8 cellular contexts compared by ENCODE assay signal in the genomic region with DNA sequence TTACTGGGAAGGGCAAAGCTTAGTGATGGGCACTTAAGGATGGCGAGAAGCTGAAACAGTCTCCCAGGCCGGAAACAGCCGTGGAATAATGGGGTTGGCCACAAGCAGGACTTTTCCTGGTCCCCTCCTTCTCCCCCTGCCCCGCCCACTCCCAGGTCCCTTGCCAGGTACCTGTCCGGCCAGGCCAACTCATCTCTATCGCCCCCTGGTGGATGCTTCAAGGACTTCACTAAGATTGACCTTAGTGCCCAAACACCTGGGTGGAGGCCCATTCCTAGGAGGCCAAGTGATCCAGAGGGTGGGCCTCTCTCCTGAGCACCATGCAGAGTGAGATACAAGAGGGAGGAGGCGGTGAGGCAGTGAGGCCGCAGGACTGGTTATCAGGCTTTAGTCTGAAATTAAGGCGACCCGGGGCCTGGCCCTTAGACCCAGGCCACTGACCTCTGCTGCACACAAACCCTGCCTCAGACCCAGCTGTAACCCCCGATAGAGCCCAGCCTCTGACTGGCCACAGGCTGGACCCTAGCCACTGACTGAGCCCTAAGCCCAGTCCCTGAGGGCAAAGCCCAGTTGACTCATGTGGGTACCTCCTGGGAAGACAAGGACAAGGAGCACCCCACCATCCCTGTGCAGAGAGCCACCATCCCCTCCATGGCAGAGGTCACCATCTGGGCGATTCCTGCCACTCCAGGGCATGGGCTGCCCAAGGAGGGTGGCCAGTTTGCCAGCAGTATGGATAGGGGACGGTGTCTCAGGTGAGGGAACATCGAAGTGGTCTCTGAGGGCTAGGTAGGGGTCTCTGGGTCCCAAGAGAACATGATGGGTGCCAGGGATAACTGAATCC. TPM values are rescaled to one million over a fixed set of nuclear protein-coding genes. Genes with fewer than 3 reads are reported as not detected.
DNase-seq lines count a peak whose midpoint lies in the region; ATAC-seq, FAIRE-seq and TF ChIP-seq lines count a peak whose summit lies in the region.

No MANE protein-coding gene starts in this region.

- POLR2A ChIA-PET in AG04449 (lab: Yijun Ruan, JAX), result no interaction called here

- H3K4me3 ChIP-seq in AG04449 (ENCODE audit: low read depth, low read length) (no peak overlapping the region), fibroblast of the aortic adventitia (ENCODE audit: low read depth, low read length) (no peak overlapping the region), pancreas (no peak overlapping the region), aorta (ENCODE audit: low read length in 2 of 2) (no peak overlapping the region)

- DNase-seq in AG04449 (ENCODE audit: low read depth, low spot score) (no peak), NCI-H2029 treated with DMSO at 0.1 percent for 48 hours (lab: John Stamatoyannopoulos, UW) (peak; percentile 64), activated T-cell treated with anti-CD3 and anti-CD28 coated beads for 4 hours (peak; percentile 50), fibroblast of the aortic adventitia (ENCODE audit: low read depth) (peak; percentile 31), pancreas (peak; percentile 75 to 92 (median 85)), aorta (no peak), dedifferentiated amniotic fluid mesenchymal stem cell (ENCODE audit: extremely low spot score) (no peak)

- intact Hi-C loops in pancreas (cut with DNase I), result no loop called here
- intact Hi-C loops in aorta (cut with DNase I), result loop anchor here in 1 of 2 donors (10.0 kb wide), 1 partner anchor 315 kb away; no protein-coding TSS in a partner anchor

- WGBS in pancreas, 2 donors, result 54 to 62% methylated on average over 13 to 14 of the region's 14 CpGs
- 76 to 78% methylated on average over 13 to 14 of the region's 14 CpGs for WGBS in aorta, 2 donors

- no peak overlapping the region for H3K27ac ChIP-seq in pancreas
- H3K27ac ChIP-seq in aorta (ENCODE audit: low read depth in 1 of 2, low read length in 2 of 2), result no peak overlapping the region

- no peaks in the 10 kb centered on the region for H3K36me3 ChIP-seq in pancreas
- H3K36me3 ChIP-seq in aorta (ENCODE audit: control insufficient read depth in 1 of 2, insufficient read depth in 2 of 2, low read length in 1 of 2), result no peaks in the 10 kb centered on the region

- TF ChIP-seq CTCF in AG04449 (IDR thresholded peaks at IDR 0.05; ENCODE audit: insufficient read depth, low read length, missing control alignments), result peak; percentile 66
- peak; percentile 78 for TF ChIP-seq CTCF in fibroblast of the aortic adventitia (IDR thresholded peaks at IDR 0.05; ENCODE audit: insufficient read depth, low read length)
- TF ChIP-seq CTCF in pancreas (IDR thresholded peaks at IDR 0.05), result peak; percentile 84 to 89 (median 86)

- CTCF ChIA-PET in AG04449 (lab: Yijun Ruan, JAX), result interaction anchor here (0.8 to 7.7 kb wide), 6 partner anchors 6 to 312 kb away, joined by 3 to 85 read pairs (median 14); no protein-coding TSS in a partner anchor

- ATAC-seq in GM18511 (IDR thresholded peaks at IDR 0.05; ENCODE audit: unreplicated experiment), result peak; percentile 70
- ATAC-seq in pancreas, result peak; percentile 74 to 86 (median 80)
- peak; percentile 9 for ATAC-seq in aorta (ENCODE audit: low FRiP score)

- H3K4me1 ChIP-seq in pancreas (peaks cover 8 to 13% (median 10%) of the 10 kb centered on the region in 3 donors), aorta (ENCODE audit: control insufficient read depth in 1 of 2, insufficient read depth in 2 of 2, low read length in 2 of 2) (no peaks in the 10 kb centered on the region)

- FAIRE-seq in pancreas (lab: Jason Lieb, UNC), result no peak

- H3K27me3 ChIP-seq in pancreas, result no peaks in the 10 kb centered on the region
- H3K27me3 ChIP-seq in aorta (ENCODE audit: control insufficient read depth in 1 of 2, insufficient read depth in 2 of 2, low read length in 1 of 2), result no peaks in the 10 kb centered on the region

- H3K9me3 ChIP-seq in pancreas (no peaks in the 10 kb centered on the region), aorta (ENCODE audit: control insufficient read depth, low read length) (no peaks in the 10 kb centered on the region)

RNA-seq across cellular contexts. Expression of a gene that starts 37.6 kb away (rescaled TPM):
- total RNA-seq in fibroblast of the aortic adventitia (ENCODE audit: low replicate concordance) (5.6 TPM in 1 of 2 replicates, not detected in the other), pancreas (1 to 10 TPM in 5 of 6 donors, under 1 TPM in 1; 0.47 to 3.4 (median 1.9) TPM), aorta (1 to 10 TPM; 3.2 to 7.6 TPM)
- polyA plus RNA-seq in pancreas (10 to 100 TPM in 1 of 2 donors, 1 to 10 TPM in 1; 3.4 to 10.6 TPM), aorta (10 to 100 TPM; 11.5 to 14.0 TPM)

RNA-seq across cellular contexts. Expression of a gene that starts 41.7 kb away (rescaled TPM):
- total RNA-seq in fibroblast of the aortic adventitia (ENCODE audit: low replicate concordance) (39.7 and 71.9 TPM in 2 replicates), pancreas (10 to 100 TPM; 19.5 to 26.1 (median 21.7) TPM), aorta (10 to 100 TPM; 43.6 to 46.6 TPM)
- polyA plus RNA-seq in pancreas (10 to 100 TPM; 12.0 to 23.7 TPM), aorta (10 to 100 TPM; 54.5 to 58.6 TPM)

RNA-seq across cellular contexts. Expression of a gene that starts 50.6 kb away (rescaled TPM):
- total RNA-seq in fibroblast of the aortic adventitia (ENCODE audit: low replicate concordance) (5.1 and 31.4 TPM in 2 replicates), pancreas (10 to 100 TPM in 1 of 6 donors, 1 to 10 TPM in 5; 7.5 to 14.1 (median 8.4) TPM), aorta (10 to 100 TPM; 17.5 to 18.5 TPM)
- polyA plus RNA-seq in pancreas (10 to 100 TPM; 21.7 to 24.2 TPM), aorta (10 to 100 TPM; 21.4 to 47.8 TPM)

Comparison
In these comparisons a context has a peak if more than half of its experiments do, and no peak if none do; other contexts are left out.
1. DNase-seq: peak in NCI-H2029 treated with DMSO at 0.1 percent for 48 hours (single experiment), activated T-cell treated with anti-CD3 and anti-CD28 coated beads for 4 hours (single experiment), fibroblast of the aortic adventitia (single experiment) and pancreas (6 of 6); none in AG04449 (single experiment), aorta (0 of 2) and dedifferentiated amniotic fluid mesenchymal stem cell (single experiment).
2. ATAC-seq: peak in every context shown above with its lines; median percentile 80 in pancreas; 70 in GM18511; 9 in aorta.
3. Peak in every context shown above with its lines, with median percentiles within 50 percentile points of each other: CTCF ChIP-seq.